22 cellular contexts compared by ENCODE assay signal in genomic region chr1:182704677-182705076, GRCh38. TPM values are rescaled to one million over a fixed set of nuclear protein-coding genes. Genes with fewer than 3 reads are reported as not detected.
"Had no signal": no experiment of that assay in that cellular context is flagged by ENCODE, and none has a peak within 500 bp of the region (broad histone marks: within the 10 kb centered on the region; RNA-seq: fewer than 3 reads in every experiment).

No MANE protein-coding gene starts in this region.

- H3K27ac ChIP-seq: SJSA1 had no signal

- DNase-seq: KBM-7, MV-4-11, NCI-H1048, NCI-H1105, NCI-H1417, NCI-H1436 treated with DMSO at 0.1 percent for 48 hours, NCI-H1694, NCI-H1930, NCI-H2081, NCI-H2107, NCI-H2227 treated with DMSO at 0.1 percent for 48 hours, NCI-H524, NCI-H526 treated with DMSO at 0.1 percent for 48 hours, NCI-H774, Right ventricle myocardium superior, RPMI8226, SIG-M5, T-helper 1 cell had no signal

- H3K4me3 ChIP-seq: SJSA1 had no signal

- H3K27me3 ChIP-seq: SJSA1 had no signal

- H3K4me1 ChIP-seq: SJSA1 had no signal

- H3K9me3 ChIP-seq: SJSA1 had no signal

- H3K36me3 ChIP-seq: SJSA1 had no signal

RNA-seq across cellular contexts. Expression of gene RGS8, which starts 20.3 kb away (rescaled TPM):
- total RNA-seq: LHCN-M2, MCF 10A, NCI-H460, Right ventricle myocardium superior had no signal
